Comparison of ENCODE assay signal across 9 cellular contexts in the genomic region with DNA sequence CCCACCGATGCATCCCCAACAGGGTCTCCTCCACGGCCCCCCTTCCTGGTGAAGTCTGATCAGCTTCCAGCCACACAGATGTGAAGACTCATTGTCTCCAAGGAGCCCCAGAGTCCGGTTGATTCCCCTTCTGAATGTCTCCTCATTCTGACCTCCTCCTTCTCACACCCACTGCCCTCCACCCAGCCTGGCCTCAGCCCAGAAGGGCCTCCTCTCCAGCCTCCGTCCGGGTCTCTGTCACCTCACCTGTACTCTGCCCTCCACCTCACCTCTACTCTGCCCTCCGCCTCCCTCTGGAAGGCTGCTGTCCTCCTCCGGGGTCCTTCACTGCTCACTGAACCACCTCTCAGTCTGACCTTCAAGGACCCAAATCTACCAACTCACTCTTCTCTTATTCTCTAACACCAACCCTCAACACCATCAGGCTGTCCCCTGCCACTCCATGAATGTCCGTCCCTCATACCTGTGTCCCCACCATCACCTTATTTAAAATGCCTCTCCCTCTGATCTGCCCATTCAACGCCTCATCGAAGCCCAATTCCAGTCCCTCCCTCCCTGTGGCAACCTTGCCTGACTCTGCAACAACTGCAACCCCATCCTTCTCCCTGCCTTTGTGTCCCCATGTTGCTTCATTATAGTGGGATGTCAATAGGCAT.
DNase-seq lines count a peak whose midpoint lies in the region; ATAC-seq and TF ChIP-seq lines count a peak whose summit lies in the region.
"Had no signal": no experiment of that assay in that cellular context is flagged by ENCODE, and none has a peak within 500 bp of the region (broad histone marks: within the 10 kb centered on the region; RNA-seq: fewer than 3 reads in every experiment).

No MANE protein-coding gene starts in this region.

- H3K27me3 Mint-ChIP-seq in CD4-positive, alpha-beta T cell, result no peaks in the 10 kb centered on the region
- no peaks in the 10 kb centered on the region for H3K27me3 Mint-ChIP-seq in T-cell

- H3K56ac ChIP-seq in mesendoderm (ENCODE audit: low read length), result peak overlapping the region; percentile 6

- TF ChIP-seq CTCF in CD4-positive, alpha-beta T cell (IDR thresholded peaks at IDR 0.05), result no peak

- H3K4me3 ChIP-seq in mesendoderm (ENCODE audit: low read length), result no peak overlapping the region

- H3K79me1 ChIP-seq in mesendoderm (ENCODE audit: low read length), result no peaks in the 10 kb centered on the region

- H3K27me3 ChIP-seq in CD4-positive, alpha-beta T cell (ENCODE audit: control insufficient read depth, insufficient read depth, low read length), result no peaks in the 10 kb centered on the region
- H3K27me3 ChIP-seq in mesendoderm (ENCODE audit: insufficient read depth, low read length, poor library complexity), result no peaks in the 10 kb centered on the region

- H3K9me3 Mint-ChIP-seq in CD4-positive, alpha-beta T cell, result no peaks in the 10 kb centered on the region
- no peaks in the 10 kb centered on the region for H3K9me3 Mint-ChIP-seq in T-cell

- peak overlapping the region; percentile 76 for H3K27ac Mint-ChIP-seq in CD4-positive, alpha-beta T cell
- H3K27ac Mint-ChIP-seq in T-cell, result peak overlapping the region; percentile 77 to 86

- H2BK5ac ChIP-seq in mesendoderm (ENCODE audit: low read length), result no peak overlapping the region

- H3K9ac ChIP-seq in mesendoderm (ENCODE audit: low read length), result no peak overlapping the region

- H2BK15ac ChIP-seq in mesendoderm (replicated peaks; ENCODE audit: low read depth), result no peak overlapping the region

- intact Hi-C loops in CD4-positive, alpha-beta T cell (cut with DNase I, micrococcal nuclease), result loop anchor here (2.0 to 10.0 kb wide), 3 partner anchors 83 to 203 kb away; no protein-coding TSS in a partner anchor

- POLR2A ChIA-PET in CD4-positive, alpha-beta T cell (lab: Charles Lee), result interaction anchor here (0.8 to 3.5 kb wide), 9 partner anchors 9 to 326 kb away, joined by 3 to 21 read pairs (median 4); a partner anchor contains a TSS
- POLR2A ChIA-PET in T-cell (lab: Charles Lee), result no interaction called here

- peak overlapping the region; percentile 19 for H2BK120ac ChIP-seq in mesendoderm (ENCODE audit: low read depth, low read length)

- H3K79me2 ChIP-seq in mesendoderm (ENCODE audit: control insufficient read depth, insufficient read depth, low read length), result no peaks in the 10 kb centered on the region

- ATAC-seq in CD4-positive, alpha-beta T cell (ENCODE audit: poor library complexity), result no peak
- ATAC-seq in GM19438 (IDR thresholded peaks at IDR 0.05; ENCODE audit: low read depth, unreplicated experiment), result peak; percentile 6
- ATAC-seq in T-cell (replicated peaks in 1 of 4), result no peak
- ATAC-seq: HCT116 had no signal

- H3K4ac ChIP-seq in mesendoderm (ENCODE audit: low read depth, low read length), result peak overlapping the region; percentile 26

- no peak overlapping the region for H3K27ac ChIP-seq in CD4-positive, alpha-beta T cell (ENCODE audit: low read depth, low read length)
- no peak overlapping the region for H3K27ac ChIP-seq in mesendoderm (ENCODE audit: low read depth, low read length)

- DNase-seq in CD4-positive, alpha-beta T cell, result no peak
- no peak for DNase-seq in T-cell
- no peak for DNase-seq in mesendoderm
- DNase-seq in H4 (ENCODE audit: low spot score), result no peak
- DNase-seq in NCI-H774 (lab: John Stamatoyannopoulos, UW), result no peak
- no peak for DNase-seq in EL
- no peak for DNase-seq in COLO668 (lab: John Stamatoyannopoulos, UW; ENCODE audit: unreplicated experiment)

- no peaks in the 10 kb centered on the region for H3K36me3 Mint-ChIP-seq in CD4-positive, alpha-beta T cell (ENCODE audit: low read depth)
- H3K36me3 Mint-ChIP-seq in T-cell, result no peaks in the 10 kb centered on the region

- no peaks in the 10 kb centered on the region for H3K36me3 ChIP-seq in mesendoderm (ENCODE audit: control insufficient read depth, insufficient read depth, low read length)

- peak overlapping the region; percentile 42 for H3K4me3 Mint-ChIP-seq in CD4-positive, alpha-beta T cell
- H3K4me3 Mint-ChIP-seq in T-cell, result peak overlapping the region; percentile 64 to 76 (median 69)

- H3K23ac ChIP-seq in mesendoderm (ENCODE audit: low read length), result no peak overlapping the region

- H4K5ac ChIP-seq in mesendoderm (ENCODE audit: low read length), result no peak overlapping the region

- H3K4me1 ChIP-seq in mesendoderm (ENCODE audit: control insufficient read depth, low read depth, low read length), result no peaks in the 10 kb centered on the region

- H2AK5ac ChIP-seq in mesendoderm (ENCODE audit: low read length), result no peak overlapping the region

- WGBS in mesendoderm (ENCODE audit: extremely low coverage, insufficient coverage, low lambda C conversion rate), result no CpG with 5 or more reads among the region's 10 CpGs

- no peak overlapping the region for H3K4me2 ChIP-seq in mesendoderm (ENCODE audit: low read length)

- H3K18ac ChIP-seq in mesendoderm (ENCODE audit: low read length), result no peak overlapping the region

- peaks cover 55% of the 10 kb centered on the region for H3K4me1 Mint-ChIP-seq in CD4-positive, alpha-beta T cell (ENCODE audit: low read depth)
- peaks cover 42 to 52% (median 52%) of the 10 kb centered on the region in 3 donors for H3K4me1 Mint-ChIP-seq in T-cell

- no peak overlapping the region for H4K8ac ChIP-seq in mesendoderm (ENCODE audit: low read depth, low read length)

- H3K9me3 ChIP-seq in CD4-positive, alpha-beta T cell (ENCODE audit: control insufficient read depth, low read length), result no peaks in the 10 kb centered on the region

- CTCF ChIA-PET in CD4-positive, alpha-beta T cell (lab: Charles Lee), result no interaction called here
- CTCF ChIA-PET in T-cell (lab: Charles Lee), result no interaction called here
